Comparison of ENCODE assay signal across 8 cellular contexts in genomic region chr17:75295220-75296158, GRCh38. TPM values are rescaled to one million over a fixed set of nuclear protein-coding genes. Genes with fewer than 3 reads are reported as not detected.
DNase-seq lines count a peak whose midpoint lies in the region; ATAC-seq and TF ChIP-seq lines count a peak whose summit lies in the region.

No MANE protein-coding gene starts in this region.

- DNase-seq in Kasumi-1 (lab: John Stamatoyannopoulos, UW) (peak; percentile 27 to 30), gastrocnemius medialis (no peak)
- DNase-seq in effector CD4-positive, alpha-beta T cell = no peak
- DNase-seq in activated CD4-positive, CD25-positive, alpha-beta regulatory T cell (lab: John Stamatoyannopoulos, UW) = no peak
- no peak for DNase-seq in effector memory CD4-positive, alpha-beta T cell

- H3K36me3 ChIP-seq in gastroesophageal sphincter (no peaks in the 10 kb centered on the region), gastrocnemius medialis (no peaks in the 10 kb centered on the region)
- no peaks in the 10 kb centered on the region for H3K36me3 ChIP-seq in effector memory CD4-positive, alpha-beta T cell (ENCODE audit: control insufficient read depth, insufficient read depth, low read length)

- no peaks in the 10 kb centered on the region for H3K9me3 ChIP-seq in gastroesophageal sphincter
- no peaks in the 10 kb centered on the region for H3K9me3 ChIP-seq in gastrocnemius medialis
- H3K9me3 ChIP-seq in effector memory CD4-positive, alpha-beta T cell (ENCODE audit: control insufficient read depth, low read length) = no peaks in the 10 kb centered on the region

- H3K27me3 ChIP-seq in gastroesophageal sphincter (no peaks in the 10 kb centered on the region), gastrocnemius medialis (no peaks in the 10 kb centered on the region)
- no peaks in the 10 kb centered on the region for H3K27me3 ChIP-seq in effector memory CD4-positive, alpha-beta T cell (replicated peaks; ENCODE audit: control insufficient read depth, insufficient read depth, low read length, poor library complexity, severe bottlenecking)

- no peak for TF ChIP-seq POLR2A in gastroesophageal sphincter (IDR thresholded peaks at IDR 0.05)
- no peak for TF ChIP-seq POLR2A in gastrocnemius medialis (IDR thresholded peaks at IDR 0.05)

- H3K27ac ChIP-seq in gastroesophageal sphincter (peak overlapping the region in 3 of 4 donors; percentile 29 to 40 (median 34)), gastrocnemius medialis (peak overlapping the region in 2 of 4 donors; percentile 3 to 41)
- H3K27ac ChIP-seq in effector memory CD4-positive, alpha-beta T cell (ENCODE audit: insufficient read depth, low read length, poor library complexity, severe bottlenecking) = no peak overlapping the region

- no peak for TF ChIP-seq CTCF in gastroesophageal sphincter (IDR thresholded peaks at IDR 0.05)
- no peak for TF ChIP-seq CTCF in gastrocnemius medialis (IDR thresholded peaks at IDR 0.05 in 4 of 5, conservative IDR thresholded peaks at IDR 0.05 in 1 of 5)

- ATAC-seq in GM18502 (IDR thresholded peaks at IDR 0.05; ENCODE audit: poor library complexity, unreplicated experiment) (peak; percentile 63), GM21528 (IDR thresholded peaks at IDR 0.05; ENCODE audit: low FRiP score, unreplicated experiment) (peak; percentile 67), gastroesophageal sphincter (no peak), gastrocnemius medialis (no peak)

- H3K4me1 ChIP-seq in gastroesophageal sphincter (peaks cover 0 to 2% (median 0%) of the 10 kb centered on the region in 3 donors), gastrocnemius medialis (no peaks in the 10 kb centered on the region)
- H3K4me1 ChIP-seq in effector memory CD4-positive, alpha-beta T cell (ENCODE audit: control insufficient read depth, insufficient read depth, low read length, poor library complexity, severe bottlenecking) = no peaks in the 10 kb centered on the region

- intact Hi-C loops in gastrocnemius medialis (cut with DNase I; ENCODE audit: low total_unique reads) = loop anchor here (10.0 kb wide), 1 partner anchor 219 kb away; the partner anchor contains the start of genes CASKIN2 and TSEN54

- no peak overlapping the region for H3K4me3 ChIP-seq in gastroesophageal sphincter
- no peak overlapping the region for H3K4me3 ChIP-seq in gastrocnemius medialis
- H3K4me3 ChIP-seq in effector memory CD4-positive, alpha-beta T cell (ENCODE audit: insufficient read depth, low read depth, low read length, poor library complexity, severe bottlenecking) = no peak overlapping the region

- 78 to 87% methylated on average over 7 of the region's 8 CpGs for WGBS in gastroesophageal sphincter (ENCODE audit: low coverage in 1 of 2), 2 donors

- no peak for TF ChIP-seq EP300 in gastroesophageal sphincter (IDR thresholded peaks at IDR 0.05)

- in situ Hi-C loops in gastrocnemius medialis (cut with MboI; ENCODE audit: low sequenced_read_pairs in 4 of 4) = no loop called here

RNA-seq across cellular contexts. Expression of gene SLC25A19, which starts 6.3 kb away (rescaled TPM):
- total RNA-seq in gastroesophageal sphincter (10 to 100 TPM in 3 of 4 donors, 1 to 10 TPM in 1; 7.3 to 14.5 (median 13.4) TPM), gastrocnemius medialis (10 to 100 TPM in 3 of 4 donors, 1 to 10 TPM in 1; 6.1 to 18.7 (median 14.4) TPM)

RNA-seq across cellular contexts. Expression of gene MIF4GD, which starts 24.5 kb away (rescaled TPM):
- total RNA-seq in gastroesophageal sphincter (10 to 100 TPM; 28.5 to 50.7 (median 44.4) TPM), gastrocnemius medialis (10 to 100 TPM; 50.5 to 96.1 (median 72.4) TPM)

RNA-seq across cellular contexts. Expression of gene MRPS7, which starts 33.8 kb away (rescaled TPM):
- 10 to 100 TPM; 35.0 to 46.4 (median 38.3) TPM for total RNA-seq in gastroesophageal sphincter
- 100 to 1,000 TPM in 1 of 4 donors, 10 to 100 TPM in 3; 68.5 to 118 (median 82.6) TPM for total RNA-seq in gastrocnemius medialis

RNA-seq across cellular contexts. Expression of gene GGA3, which starts 34.1 kb away (rescaled TPM):
- total RNA-seq in gastroesophageal sphincter (10 to 100 TPM; 19.5 to 27.8 (median 24.5) TPM), gastrocnemius medialis (10 to 100 TPM; 31.3 to 42.3 (median 35.3) TPM)

Comparison
In these comparisons a context has a peak if more than half of its experiments do, and no peak if none do; other contexts are left out.
1. ATAC-seq: peak in GM18502 (single experiment) and GM21528 (single experiment); none in gastroesophageal sphincter (single experiment) and gastrocnemius medialis (0 of 2).
2. DNase-seq: peak in Kasumi-1 (2 of 2); none in effector CD4-positive, alpha-beta T cell (single experiment), gastrocnemius medialis (0 of 2), activated CD4-positive, CD25-positive, alpha-beta regulatory T cell (0 of 4) and effector memory CD4-positive, alpha-beta T cell (0 of 3).